In genomic region chr4:139018501-139018900, GRCh38 we compare ENCODE assay signal across 12 cellular contexts. TPM values are rescaled to one million over a fixed set of nuclear protein-coding genes. Genes with fewer than 3 reads are reported as not detected.
DNase-seq lines count a peak whose midpoint lies in the region; ATAC-seq and TF ChIP-seq lines count a peak whose summit lies in the region.
"Had no signal": no experiment of that assay in that cellular context is flagged by ENCODE, and none has a peak within 500 bp of the region (broad histone marks: within the 10 kb centered on the region; RNA-seq: fewer than 3 reads in every experiment).

No MANE protein-coding gene starts in this region.

- H3K9me2 ChIP-seq in neural cell (ENCODE audit: insufficient read depth, low read length), result no peaks in the 10 kb centered on the region

- in situ Hi-C loops in brain microvascular endothelial cell (cut with HindIII; ENCODE audit: low pct_ligation_motif_present, low sequenced_read_pairs), result no loop called here
- in situ Hi-C loops in G401 (cut with HindIII; ENCODE audit: low sequenced_read_pairs), result no loop called here

- H3F3A ChIP-seq in neural cell (ENCODE audit: insufficient read depth, low read length, poor library complexity, severe bottlenecking), result peaks cover 7% of the 10 kb centered on the region

- H3K4me2 ChIP-seq in DND-41 (ENCODE audit: insufficient read depth, low read length) (peak overlapping the region; percentile 76), neural cell (ENCODE audit: low read length) (peak overlapping the region; percentile 33)

- H3K79me2 ChIP-seq in DND-41 (ENCODE audit: insufficient read depth, low read length) (peaks cover 75% of the 10 kb centered on the region), neural cell (replicated peaks; ENCODE audit: insufficient read depth, low read length) (peaks cover 17% of the 10 kb centered on the region)

- no peak overlapping the region for H2AFZ ChIP-seq in DND-41 (ENCODE audit: low read depth, low read length)
- H2AFZ ChIP-seq in neural cell (ENCODE audit: low read depth, low read length), result no peak overlapping the region

- TF ChIP-seq RAD21 in neural cell (conservative IDR thresholded peaks at IDR 0.05), result no peak

- H3K4me3 ChIP-seq in DND-41 (ENCODE audit: low read depth in 1 of 2, low read length in 2 of 2), result peak overlapping the region in 1 of 2 experiments; percentile 22; a peak in 2 of 4 replicates
- peak overlapping the region; percentile 93 for H3K4me3 ChIP-seq in NB4 (ENCODE audit: low read depth, low read length)
- H3K4me3 ChIP-seq in brain microvascular endothelial cell (ENCODE audit: low read depth, low read length), result peak overlapping the region; percentile 29
- H3K4me3 ChIP-seq in neural cell (ENCODE audit: low read length), result peak overlapping the region; percentile 44
- H3K4me3 ChIP-seq: suprapubic skin had no signal

- no peaks in the 10 kb centered on the region for H3K9me3 ChIP-seq in DND-41 (ENCODE audit: insufficient read depth, low read length, severe bottlenecking)
- no peaks in the 10 kb centered on the region for H3K9me3 ChIP-seq in neural cell (ENCODE audit: low read length)
- H3K9me3 ChIP-seq: suprapubic skin had no signal

- H4K20me1 ChIP-seq in DND-41 (ENCODE audit: insufficient read depth, low read length) (peaks cover 36% of the 10 kb centered on the region; the same call in 1 of the 2 replicates), neural cell (ENCODE audit: insufficient read depth) (no peaks in the 10 kb centered on the region)

- no peak for TF ChIP-seq CTCF in DND-41 (IDR thresholded peaks at IDR 0.05; ENCODE audit: borderline replicate concordance, extremely low read depth, low read length, poor library complexity, severe bottlenecking)
- TF ChIP-seq CTCF in NB4 (IDR thresholded peaks at IDR 0.05; ENCODE audit: low read depth, low read length), result no peak
- TF ChIP-seq CTCF in brain microvascular endothelial cell (IDR thresholded peaks at IDR 0.05; ENCODE audit: low read depth, low read length, missing control alignments), result no peak
- no peak for TF ChIP-seq CTCF in neural cell (IDR thresholded peaks at IDR 0.05; ENCODE audit: poor library complexity, severe bottlenecking)

- H3K9ac ChIP-seq in DND-41 (ENCODE audit: low read depth, low read length) (no peak overlapping the region), neural cell (ENCODE audit: low read length) (no peak overlapping the region)

- peaks cover 47% of the 10 kb centered on the region for H3K4me1 ChIP-seq in DND-41 (ENCODE audit: insufficient read depth, low read length)

- no peak for TF ChIP-seq EP300 in neural cell (conservative IDR thresholded peaks at IDR 0.05; ENCODE audit: poor library complexity, severe bottlenecking)

- DNase-seq in DND-41 (no peak), NB4 (ENCODE audit: low read depth) (peak; percentile 25), brain microvascular endothelial cell (no peak), mesenteric fat pad (ENCODE audit: low spot score) (no peak), G401 (ENCODE audit: low spot score) (no peak)
- DNase-seq: effector CD8-positive, alpha-beta T cell; NCI-H187 treated with DMSO at 0.1 percent for 48 hours; stimulated activated CD4-positive, alpha-beta T cell treated with anti-CD3 and anti-CD28 coated beads, Interleukin-15, amount 100 ng/mL, for 24 hours had no signal

- TF ChIP-seq POLR2A in NB4 (IDR thresholded peaks at IDR 0.05; ENCODE audit: extremely low read depth, insufficient read length), result no peak

- H3K36me3 ChIP-seq in DND-41 (ENCODE audit: insufficient read depth, low read length) (peaks cover 8% of the 10 kb centered on the region), brain microvascular endothelial cell (replicated peaks) (peaks cover 8% of the 10 kb centered on the region), neural cell (ENCODE audit: insufficient read depth, low read length) (no peaks in the 10 kb centered on the region)
- H3K36me3 ChIP-seq: suprapubic skin had no signal

- ATAC-seq in DND-41 (ENCODE audit: insufficient read depth, low read depth) (no peak), GM21717 (IDR thresholded peaks at IDR 0.05; ENCODE audit: unreplicated experiment) (no peak)
- ATAC-seq: Right ventricle myocardium inferior had no signal

- H3K27ac ChIP-seq in DND-41 (ENCODE audit: low read length) (no peak overlapping the region), brain microvascular endothelial cell (no peak overlapping the region), neural cell (ENCODE audit: low read length) (no peak overlapping the region)
- H3K27ac ChIP-seq: suprapubic skin had no signal

- H3K27me3 ChIP-seq in DND-41 (ENCODE audit: insufficient read depth, low read length, poor library complexity) (no peaks in the 10 kb centered on the region), brain microvascular endothelial cell (replicated peaks) (no peaks in the 10 kb centered on the region), neural cell (ENCODE audit: insufficient read depth, low read depth, low read length) (no peaks in the 10 kb centered on the region)
- H3K27me3 ChIP-seq: suprapubic skin had no signal

TF ChIP-seq in neural cell, 6 proteins besides CTCF, POLR2A, EP300 and RAD21:
- TF ChIP-seq POLR2AphosphoS5 (IDR thresholded peaks at IDR 0.05), result no peak
- TF ChIP-seq SMC3 (conservative IDR thresholded peaks at IDR 0.05; ENCODE audit: poor library complexity), result no peak
- TF ChIP-seq REST (IDR thresholded peaks at IDR 0.05; ENCODE audit: borderline replicate concordance), result no peak
- TF ChIP-seq EZH2 (IDR thresholded peaks at IDR 0.05; ENCODE audit: borderline replicate concordance, insufficient read depth, low read length, poor library complexity, severe bottlenecking), result no peak
- no peak for TF ChIP-seq TAF1 (IDR thresholded peaks at IDR 0.05; ENCODE audit: low read depth)
- TF ChIP-seq MXI1 (conservative IDR thresholded peaks at IDR 0.05; ENCODE audit: poor library complexity, severe bottlenecking), result no peak

RNA-seq across cellular contexts. Expression of gene NOCT, which starts 2.9 kb away (rescaled TPM):
- polyA plus RNA-seq in neural cell, result 5.1 and 7.7 TPM in 2 replicates
- 34.0 and 34.8 TPM in 2 replicates for polyA minus RNA-seq in neural cell
- 28.6 TPM for total RNA-seq in mesenteric fat pad
- total RNA-seq in G401 (2014; rRNA removed; shearing (Covaris generic)), result 24.3 and 29.2 TPM in 2 replicates
